In genomic region chr4:57652765-57653164, GRCh38 we compare ENCODE assay signal across 3 cellular contexts.
"Had no signal": no experiment of that assay in that cellular context is flagged by ENCODE, and none has a peak within 500 bp of the region (broad histone marks: within the 10 kb centered on the region; RNA-seq: fewer than 3 reads in every experiment).

No MANE protein-coding gene starts in this region.

- DNase-seq: GDM1, GF-D8 had no signal

- ATAC-seq: GM12878 had no signal

- H3K4me3 ChIP-seq: GM12878 had no signal
